ENCODE assay signal across 10 cellular contexts in genomic region chr4:20253799-20254409, GRCh38. TPM values are rescaled to one million over a fixed set of nuclear protein-coding genes. Genes with fewer than 3 reads are reported as not detected.
DNase-seq lines count a peak whose midpoint lies in the region; ATAC-seq and TF ChIP-seq lines count a peak whose summit lies in the region.
"Had no signal": no experiment of that assay in that cellular context is flagged by ENCODE, and none has a peak within 500 bp of the region (broad histone marks: within the 10 kb centered on the region; RNA-seq: fewer than 3 reads in every experiment).

No MANE protein-coding gene starts in this region.

- no peaks in the 10 kb centered on the region for H3K36me3 ChIP-seq in tibial artery

- no peak for TF ChIP-seq POLR2A in lower leg skin (IDR thresholded peaks at IDR 0.05)

- ATAC-seq in GM21515 (IDR thresholded peaks at IDR 0.05; ENCODE audit: unreplicated experiment) = no peak
- ATAC-seq in HG02610 (IDR thresholded peaks at IDR 0.05; ENCODE audit: unreplicated experiment) = no peak

- DNase-seq in NCI-H748 (lab: John Stamatoyannopoulos, UW; ENCODE audit: unreplicated experiment) = peak; percentile 46
- DNase-seq in NCI-H748 treated with DMSO at 0.1 percent for 48 hours (lab: John Stamatoyannopoulos, UW) = no peak
- peak; percentile 41 to 52 for DNase-seq in cardiac fibroblast (ENCODE audit: low read depth in 2 of 2)
- DNase-seq in lower leg skin (ENCODE audit: low spot score in 2 of 2) = peak in 1 of 2 donors; percentile 87
- peak; percentile 45 to 78 for DNase-seq in tibial artery
- no peak for DNase-seq in activated naive CD4-positive, alpha-beta T cell treated with anti-CD3 and anti-CD28 coated beads, Interleukin-2, amount 50 U/mL, for 16 hours
- DNase-seq: cerebellar nuclear complex had no signal

- peaks cover 0 to 47% (median 27%) of the 10 kb centered on the region in 4 donors for H3K4me1 ChIP-seq in tibial artery

- WGBS in lower leg skin, 2 donors = 1 to 2% methylated on average over 31 to 34 of the region's 38 CpGs

- TF ChIP-seq CTCF in cardiac fibroblast (IDR thresholded peaks at IDR 0.05; ENCODE audit: low read depth, low read length) (no peak), lower leg skin (IDR thresholded peaks at IDR 0.05) (no peak), tibial artery (IDR thresholded peaks at IDR 0.05) (no peak)

- H3K27me3 ChIP-seq in tibial artery = peaks cover 0 to 12% of the 10 kb centered on the region in 2 donors

- peak overlapping the region; percentile 56 to 77 for H3K27ac ChIP-seq in tibial artery

- H3K4me3 ChIP-seq in cardiac fibroblast (replicated peaks in 1 of 2; ENCODE audit: low read depth in 2 of 2, low read length in 2 of 2) (peak overlapping the region; percentile 59 to 72), lower leg skin (ENCODE audit: low read depth, poor library complexity, severe bottlenecking) (peak overlapping the region; percentile 39), tibial artery (peak overlapping the region; percentile 61 to 66)

- H3K9me3 ChIP-seq in tibial artery = no peaks in the 10 kb centered on the region

- intact Hi-C loops in lower leg skin (cut with DNase I; ENCODE audit: low total_unique reads) (no loop called here), tibial artery (cut with DNase I; ENCODE audit: low total_unique reads) (no loop called here)

RNA-seq across cellular contexts. Expression of gene SLIT2, which starts 2.2 kb away (rescaled TPM):
- 1 to 10 TPM in 3 of 4 donors, under 1 TPM in 1; 0.97 to 4.2 (median 3.8) TPM for total RNA-seq in lower leg skin
- total RNA-seq: CD8-positive, alpha-beta memory T cell had no signal

Comparison
In these comparisons a context has a peak if more than half of its experiments do, and no peak if none do; other contexts are left out.
1. DNase-seq: peak in NCI-H748 (single experiment), cardiac fibroblast (2 of 2) and tibial artery (2 of 2); none in NCI-H748 treated with DMSO at 0.1 percent for 48 hours (single experiment) and activated naive CD4-positive, alpha-beta T cell treated with anti-CD3 and anti-CD28 coated beads, Interleukin-2, amount 50 U/mL, for 16 hours (single experiment).
2. Peak in every context shown above with its lines, with median percentiles within 50 percentile points of each other: H3K4me3 ChIP-seq.